In the genomic region with DNA sequence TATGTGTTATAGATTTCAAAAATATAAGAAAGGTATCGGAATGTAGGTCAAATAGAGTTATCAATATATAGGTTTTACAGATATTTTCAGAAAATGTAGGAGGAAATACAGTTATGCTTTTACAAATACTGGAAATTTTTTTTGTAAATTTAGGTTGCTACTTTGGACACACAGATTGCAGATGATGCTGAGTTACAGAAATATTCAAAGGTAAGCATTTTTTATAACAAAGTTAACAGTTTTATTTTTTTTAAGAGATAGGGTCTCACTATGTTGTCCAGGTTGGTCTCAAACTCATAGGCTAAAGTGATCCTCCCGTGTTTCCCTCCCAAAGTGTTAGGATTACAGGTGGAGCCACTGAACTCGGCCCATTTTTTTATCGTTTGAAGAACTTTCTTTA, we compare ENCODE assay signal across 2 cellular contexts.
TF ChIP-seq lines count a peak whose summit lies in the region.

No MANE protein-coding gene starts in this region.

TF ChIP-seq in GM23338, 12 proteins besides CTCF, POLR2A, EP300 and RAD21 (continues in another document):
- TF ChIP-seq, protein P1, sequence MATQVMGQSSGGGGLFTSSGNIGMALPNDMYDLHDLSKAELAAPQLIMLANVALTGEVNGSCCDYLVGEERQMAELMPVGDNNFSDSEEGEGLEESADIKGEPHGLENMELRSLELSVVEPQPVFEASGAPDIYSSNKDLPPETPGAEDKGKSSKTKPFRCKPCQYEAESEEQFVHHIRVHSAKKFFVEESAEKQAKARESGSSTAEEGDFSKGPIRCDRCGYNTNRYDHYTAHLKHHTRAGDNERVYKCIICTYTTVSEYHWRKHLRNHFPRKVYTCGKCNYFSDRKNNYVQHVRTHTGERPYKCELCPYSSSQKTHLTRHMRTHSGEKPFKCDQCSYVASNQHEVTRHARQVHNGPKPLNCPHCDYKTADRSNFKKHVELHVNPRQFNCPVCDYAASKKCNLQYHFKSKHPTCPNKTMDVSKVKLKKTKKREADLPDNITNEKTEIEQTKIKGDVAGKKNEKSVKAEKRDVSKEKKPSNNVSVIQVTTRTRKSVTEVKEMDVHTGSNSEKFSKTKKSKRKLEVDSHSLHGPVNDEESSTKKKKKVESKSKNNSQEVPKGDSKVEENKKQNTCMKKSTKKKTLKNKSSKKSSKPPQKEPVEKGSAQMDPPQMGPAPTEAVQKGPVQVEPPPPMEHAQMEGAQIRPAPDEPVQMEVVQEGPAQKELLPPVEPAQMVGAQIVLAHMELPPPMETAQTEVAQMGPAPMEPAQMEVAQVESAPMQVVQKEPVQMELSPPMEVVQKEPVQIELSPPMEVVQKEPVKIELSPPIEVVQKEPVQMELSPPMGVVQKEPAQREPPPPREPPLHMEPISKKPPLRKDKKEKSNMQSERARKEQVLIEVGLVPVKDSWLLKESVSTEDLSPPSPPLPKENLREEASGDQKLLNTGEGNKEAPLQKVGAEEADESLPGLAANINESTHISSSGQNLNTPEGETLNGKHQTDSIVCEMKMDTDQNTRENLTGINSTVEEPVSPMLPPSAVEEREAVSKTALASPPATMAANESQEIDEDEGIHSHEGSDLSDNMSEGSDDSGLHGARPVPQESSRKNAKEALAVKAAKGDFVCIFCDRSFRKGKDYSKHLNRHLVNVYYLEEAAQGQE (IDR thresholded peaks at IDR 0.05; ENCODE audit: unreplicated experiment) = no peak
- TF ChIP-seq EZH2phosphoT487 (IDR thresholded peaks at IDR 0.05; ENCODE audit: unreplicated experiment) (no peak), ZNF331 (CRISPR knock-in tag; IDR thresholded peaks at IDR 0.05; ENCODE audit: low read depth) (no peak), NANOG (IDR thresholded peaks at IDR 0.05; ENCODE audit: borderline replicate concordance) (no peak), JUNB (IDR thresholded peaks at IDR 0.05; ENCODE audit: unreplicated experiment) (no peak), EZH2 (IDR thresholded peaks at IDR 0.05; ENCODE audit: low read depth, unreplicated experiment) (no peak), ZNF114 (CRISPR knock-in tag; IDR thresholded peaks at IDR 0.05) (no peak), CREB1 (CRISPR knock-in tag; IDR thresholded peaks at IDR 0.05; ENCODE audit: low read depth) (no peak)
- TF ChIP-seq, protein P2, sequence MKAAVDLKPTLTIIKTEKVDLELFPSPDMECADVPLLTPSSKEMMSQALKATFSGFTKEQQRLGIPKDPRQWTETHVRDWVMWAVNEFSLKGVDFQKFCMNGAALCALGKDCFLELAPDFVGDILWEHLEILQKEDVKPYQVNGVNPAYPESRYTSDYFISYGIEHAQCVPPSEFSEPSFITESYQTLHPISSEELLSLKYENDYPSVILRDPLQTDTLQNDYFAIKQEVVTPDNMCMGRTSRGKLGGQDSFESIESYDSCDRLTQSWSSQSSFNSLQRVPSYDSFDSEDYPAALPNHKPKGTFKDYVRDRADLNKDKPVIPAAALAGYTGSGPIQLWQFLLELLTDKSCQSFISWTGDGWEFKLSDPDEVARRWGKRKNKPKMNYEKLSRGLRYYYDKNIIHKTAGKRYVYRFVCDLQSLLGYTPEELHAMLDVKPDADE (IDR thresholded peaks at IDR 0.05) = no peak
- TF ChIP-seq, protein P3, sequence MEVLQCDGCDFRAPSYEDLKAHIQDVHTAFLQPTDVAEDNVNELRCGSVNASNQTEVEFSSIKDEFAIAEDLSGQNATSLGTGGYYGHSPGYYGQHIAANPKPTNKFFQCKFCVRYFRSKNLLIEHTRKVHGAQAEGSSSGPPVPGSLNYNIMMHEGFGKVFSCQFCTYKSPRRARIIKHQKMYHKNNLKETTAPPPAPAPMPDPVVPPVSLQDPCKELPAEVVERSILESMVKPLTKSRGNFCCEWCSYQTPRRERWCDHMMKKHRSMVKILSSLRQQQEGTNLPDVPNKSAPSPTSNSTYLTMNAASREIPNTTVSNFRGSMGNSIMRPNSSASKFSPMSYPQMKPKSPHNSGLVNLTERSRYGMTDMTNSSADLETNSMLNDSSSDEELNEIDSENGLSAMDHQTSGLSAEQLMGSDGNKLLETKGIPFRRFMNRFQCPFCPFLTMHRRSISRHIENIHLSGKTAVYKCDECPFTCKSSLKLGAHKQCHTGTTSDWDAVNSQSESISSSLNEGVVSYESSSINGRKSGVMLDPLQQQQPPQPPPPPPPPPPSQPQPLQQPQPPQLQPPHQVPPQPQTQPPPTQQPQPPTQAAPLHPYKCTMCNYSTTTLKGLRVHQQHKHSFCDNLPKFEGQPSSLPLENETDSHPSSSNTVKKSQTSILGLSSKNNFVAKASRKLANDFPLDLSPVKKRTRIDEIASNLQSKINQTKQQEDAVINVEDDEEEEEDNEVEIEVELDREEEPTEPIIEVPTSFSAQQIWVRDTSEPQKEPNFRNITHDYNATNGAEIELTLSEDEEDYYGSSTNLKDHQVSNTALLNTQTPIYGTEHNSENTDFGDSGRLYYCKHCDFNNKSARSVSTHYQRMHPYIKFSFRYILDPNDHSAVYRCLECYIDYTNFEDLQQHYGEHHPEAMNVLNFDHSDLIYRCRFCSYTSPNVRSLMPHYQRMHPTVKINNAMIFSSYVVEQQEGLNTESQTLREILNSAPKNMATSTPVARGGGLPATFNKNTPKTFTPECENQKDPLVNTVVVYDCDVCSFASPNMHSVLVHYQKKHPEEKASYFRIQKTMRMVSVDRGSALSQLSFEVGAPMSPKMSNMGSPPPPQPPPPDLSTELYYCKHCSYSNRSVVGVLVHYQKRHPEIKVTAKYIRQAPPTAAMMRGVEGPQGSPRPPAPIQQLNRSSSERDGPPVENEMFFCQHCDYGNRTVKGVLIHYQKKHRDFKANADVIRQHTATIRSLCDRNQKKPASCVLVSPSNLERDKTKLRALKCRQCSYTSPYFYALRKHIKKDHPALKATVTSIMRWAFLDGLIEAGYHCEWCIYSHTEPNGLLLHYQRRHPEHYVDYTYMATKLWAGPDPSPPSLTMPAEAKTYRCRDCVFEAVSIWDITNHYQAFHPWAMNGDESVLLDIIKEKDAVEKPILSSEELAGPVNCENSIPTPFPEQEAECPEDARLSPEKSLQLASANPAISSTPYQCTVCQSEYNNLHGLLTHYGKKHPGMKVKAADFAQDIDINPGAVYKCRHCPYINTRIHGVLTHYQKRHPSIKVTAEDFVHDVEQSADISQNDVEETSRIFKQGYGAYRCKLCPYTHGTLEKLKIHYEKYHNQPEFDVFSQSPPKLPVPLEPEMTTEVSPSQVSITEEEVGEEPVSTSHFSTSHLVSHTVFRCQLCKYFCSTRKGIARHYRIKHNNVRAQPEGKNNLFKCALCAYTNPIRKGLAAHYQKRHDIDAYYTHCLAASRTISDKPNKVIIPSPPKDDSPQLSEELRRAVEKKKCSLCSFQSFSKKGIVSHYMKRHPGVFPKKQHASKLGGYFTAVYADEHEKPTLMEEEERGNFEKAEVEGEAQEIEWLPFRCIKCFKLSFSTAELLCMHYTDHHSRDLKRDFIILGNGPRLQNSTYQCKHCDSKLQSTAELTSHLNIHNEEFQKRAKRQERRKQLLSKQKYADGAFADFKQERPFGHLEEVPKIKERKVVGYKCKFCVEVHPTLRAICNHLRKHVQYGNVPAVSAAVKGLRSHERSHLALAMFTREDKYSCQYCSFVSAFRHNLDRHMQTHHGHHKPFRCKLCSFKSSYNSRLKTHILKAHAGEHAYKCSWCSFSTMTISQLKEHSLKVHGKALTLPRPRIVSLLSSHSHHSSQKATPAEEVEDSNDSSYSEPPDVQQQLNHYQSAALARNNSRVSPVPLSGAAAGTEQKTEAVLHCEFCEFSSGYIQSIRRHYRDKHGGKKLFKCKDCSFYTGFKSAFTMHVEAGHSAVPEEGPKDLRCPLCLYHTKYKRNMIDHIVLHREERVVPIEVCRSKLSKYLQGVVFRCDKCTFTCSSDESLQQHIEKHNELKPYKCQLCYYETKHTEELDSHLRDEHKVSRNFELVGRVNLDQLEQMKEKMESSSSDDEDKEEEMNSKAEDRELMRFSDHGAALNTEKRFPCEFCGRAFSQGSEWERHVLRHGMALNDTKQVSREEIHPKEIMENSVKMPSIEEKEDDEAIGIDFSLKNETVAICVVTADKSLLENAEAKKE (CRISPR knock-in tag; IDR thresholded peaks at IDR 0.05) = no peak

TF ChIP-seq in K562, 482 proteins besides CTCF, POLR2A, EP300 and RAD21 (continued from another document):
- TF ChIP-seq, protein P4, sequence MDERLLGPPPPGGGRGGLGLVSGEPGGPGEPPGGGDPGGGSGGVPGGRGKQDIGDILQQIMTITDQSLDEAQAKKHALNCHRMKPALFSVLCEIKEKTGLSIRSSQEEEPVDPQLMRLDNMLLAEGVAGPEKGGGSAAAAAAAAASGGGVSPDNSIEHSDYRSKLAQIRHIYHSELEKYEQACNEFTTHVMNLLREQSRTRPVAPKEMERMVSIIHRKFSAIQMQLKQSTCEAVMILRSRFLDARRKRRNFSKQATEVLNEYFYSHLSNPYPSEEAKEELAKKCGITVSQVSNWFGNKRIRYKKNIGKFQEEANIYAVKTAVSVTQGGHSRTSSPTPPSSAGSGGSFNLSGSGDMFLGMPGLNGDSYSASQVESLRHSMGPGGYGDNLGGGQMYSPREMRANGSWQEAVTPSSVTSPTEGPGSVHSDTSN (CRISPR knock-in tag; IDR thresholded peaks at IDR 0.05; ENCODE audit: low read depth) = no peak
- TF ChIP-seq, protein P4 (tag; conservative IDR thresholded peaks at IDR 0.05; ENCODE audit: low read depth) = no peak
- TF ChIP-seq, protein P5, sequence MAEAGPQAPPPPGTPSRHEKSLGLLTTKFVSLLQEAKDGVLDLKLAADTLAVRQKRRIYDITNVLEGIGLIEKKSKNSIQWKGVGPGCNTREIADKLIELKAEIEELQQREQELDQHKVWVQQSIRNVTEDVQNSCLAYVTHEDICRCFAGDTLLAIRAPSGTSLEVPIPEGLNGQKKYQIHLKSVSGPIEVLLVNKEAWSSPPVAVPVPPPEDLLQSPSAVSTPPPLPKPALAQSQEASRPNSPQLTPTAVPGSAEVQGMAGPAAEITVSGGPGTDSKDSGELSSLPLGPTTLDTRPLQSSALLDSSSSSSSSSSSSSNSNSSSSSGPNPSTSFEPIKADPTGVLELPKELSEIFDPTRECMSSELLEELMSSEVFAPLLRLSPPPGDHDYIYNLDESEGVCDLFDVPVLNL (CRISPR knock-in tag; IDR thresholded peaks at IDR 0.05; ENCODE audit: low read depth) = no peak
- TF ChIP-seq LARP7 (IDR thresholded peaks at IDR 0.05) (no peak), C11orf30 (IDR thresholded peaks at IDR 0.05; ENCODE audit: low read depth) (peak; percentile 18; the same call in 1 of the 2 replicates), MECOM (CRISPR knock-in tag; IDR thresholded peaks at IDR 0.05) (no peak), ZNF316 (IDR thresholded peaks at IDR 0.05) (peak; percentile 68), MAFG (tag; conservative IDR thresholded peaks at IDR 0.05) (0 out of 2 replicates have a peak, but pooled peaks have one; percentile 7)
- TF ChIP-seq, protein P6, sequence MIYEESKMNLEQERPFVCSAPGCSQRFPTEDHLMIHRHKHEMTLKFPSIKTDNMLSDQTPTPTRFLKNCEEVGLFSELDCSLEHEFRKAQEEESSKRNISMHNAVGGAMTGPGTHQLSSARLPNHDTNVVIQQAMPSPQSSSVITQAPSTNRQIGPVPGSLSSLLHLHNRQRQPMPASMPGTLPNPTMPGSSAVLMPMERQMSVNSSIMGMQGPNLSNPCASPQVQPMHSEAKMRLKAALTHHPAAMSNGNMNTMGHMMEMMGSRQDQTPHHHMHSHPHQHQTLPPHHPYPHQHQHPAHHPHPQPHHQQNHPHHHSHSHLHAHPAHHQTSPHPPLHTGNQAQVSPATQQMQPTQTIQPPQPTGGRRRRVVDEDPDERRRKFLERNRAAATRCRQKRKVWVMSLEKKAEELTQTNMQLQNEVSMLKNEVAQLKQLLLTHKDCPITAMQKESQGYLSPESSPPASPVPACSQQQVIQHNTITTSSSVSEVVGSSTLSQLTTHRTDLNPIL (CRISPR knock-in tag; IDR thresholded peaks at IDR 0.05) = no peak
- TF ChIP-seq, protein P7, sequence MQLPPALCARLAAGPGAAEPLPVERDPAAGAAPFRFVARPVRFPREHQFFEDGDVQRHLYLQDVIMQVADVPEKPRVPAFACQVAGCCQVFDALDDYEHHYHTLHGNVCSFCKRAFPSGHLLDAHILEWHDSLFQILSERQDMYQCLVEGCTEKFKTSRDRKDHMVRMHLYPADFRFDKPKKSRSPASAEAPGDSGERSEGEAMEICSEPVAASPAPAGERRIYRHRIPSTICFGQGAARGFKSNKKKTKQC (CRISPR knock-in tag; IDR thresholded peaks at IDR 0.05) = no peak
